18 cellular contexts compared by ENCODE assay signal in genomic region chr3:53074761-53075742, GRCh38. TPM values are rescaled to one million over a fixed set of nuclear protein-coding genes. Genes with fewer than 3 reads are reported as not detected.
DNase-seq lines count a peak whose midpoint lies in the region; ATAC-seq and TF ChIP-seq lines count a peak whose summit lies in the region.
"Had no signal": no experiment of that assay in that cellular context is flagged by ENCODE, and none has a peak within 500 bp of the region (broad histone marks: within the 10 kb centered on the region; RNA-seq: fewer than 3 reads in every experiment).

No MANE protein-coding gene starts in this region.

- H3K27me3 ChIP-seq in left ventricle myocardium inferior (ENCODE audit: low read depth) = no peaks in the 10 kb centered on the region
- H3K27me3 ChIP-seq in aorta (ENCODE audit: control insufficient read depth in 1 of 2, insufficient read depth in 2 of 2, low read length in 1 of 2) = no peaks in the 10 kb centered on the region
- H3K27me3 ChIP-seq: gastroesophageal sphincter had no signal

- peaks cover 8% of the 10 kb centered on the region for H3K4me1 Mint-ChIP-seq in activated T-helper 17 cell treated with anti-CD3 and anti-CD28 coated beads, Interleukin-2, amount 50 U/mL, for 72 hours
- H3K4me1 Mint-ChIP-seq in naive B cell = peaks cover 17 to 20% (median 19%) of the 10 kb centered on the region in 3 donors

- H3K27ac Mint-ChIP-seq in activated T-helper 17 cell treated with anti-CD3 and anti-CD28 coated beads, Interleukin-2, amount 50 U/mL, for 72 hours = peak overlapping the region; percentile 34
- peak overlapping the region in 4 of 6 donors; percentile 42 to 72 (median 54) for H3K27ac Mint-ChIP-seq in naive B cell

- ATAC-seq in Right ventricle myocardium superior (ENCODE audit: poor library complexity) = no peak
- no peak for ATAC-seq in activated T-helper 17 cell treated with anti-CD3 and anti-CD28 coated beads, Interleukin-2, amount 50 U/mL, for 72 hours (replicated peaks)
- no peak for ATAC-seq in naive B cell (ENCODE audit: low read depth in 2 of 2)
- ATAC-seq in aorta (ENCODE audit: low FRiP score) = no peak
- ATAC-seq in GM18520 (IDR thresholded peaks at IDR 0.05; ENCODE audit: unreplicated experiment) = no peak
- ATAC-seq: gastroesophageal sphincter, left colon had no signal

- H3K27ac ChIP-seq in left ventricle myocardium inferior (replicated peaks) (no peak overlapping the region), aorta (ENCODE audit: low read depth in 1 of 2, low read length in 2 of 2) (no peak overlapping the region)

- no peaks in the 10 kb centered on the region for H3K27me3 Mint-ChIP-seq in activated T-helper 17 cell treated with anti-CD3 and anti-CD28 coated beads, Interleukin-2, amount 50 U/mL, for 72 hours
- no peaks in the 10 kb centered on the region for H3K27me3 Mint-ChIP-seq in naive B cell

- DNase-seq in Right ventricle myocardium superior (peak; percentile 34), left ventricle myocardium inferior (no peak), naive B cell (no peak), aorta (peak; percentile 34 to 57), NCI-H774 (lab: John Stamatoyannopoulos, UW) (no peak), COR-L47 (lab: John Stamatoyannopoulos, UW) (no peak)
- DNase-seq: amniotic stem cell; central memory CD4-positive, alpha-beta T cell; HCEC 1CT; left colon; NCI-H2107; NCI-H526 treated with DMSO at 0.1 percent for 48 hours; OCI-M1; SIG-M5; stimulated activated CD4-positive, alpha-beta T cell treated with anti-CD3 and anti-CD28 coated beads, Interleukin-15, amount 100 ng/mL, for 24 hours had no signal

- H3K9me3 ChIP-seq in left ventricle myocardium inferior (replicated peaks) = no peaks in the 10 kb centered on the region
- H3K9me3 ChIP-seq in aorta (ENCODE audit: control insufficient read depth, low read length) = no peaks in the 10 kb centered on the region
- H3K9me3 ChIP-seq: gastroesophageal sphincter had no signal

- H3K9me3 Mint-ChIP-seq in activated T-helper 17 cell treated with anti-CD3 and anti-CD28 coated beads, Interleukin-2, amount 50 U/mL, for 72 hours = no peaks in the 10 kb centered on the region
- H3K9me3 Mint-ChIP-seq in naive B cell = no peaks in the 10 kb centered on the region

- 73 to 75% methylated on average over 9 of the region's 9 CpGs for WGBS in aorta, 2 donors

- intact Hi-C loops in Right ventricle myocardium superior (cut with DNase I) (loop anchor here (10.0 kb wide), 2 partner anchors 140 to 320 kb away; no protein-coding TSS in a partner anchor), left ventricle myocardium inferior (cut with micrococcal nuclease) (no loop called here), aorta (cut with DNase I) (loop anchor here (5.0 to 10.0 kb wide), 3 partner anchors 140 to 333 kb away; no protein-coding TSS in a partner anchor)

- peak overlapping the region; percentile 37 for H3K4me3 Mint-ChIP-seq in activated T-helper 17 cell treated with anti-CD3 and anti-CD28 coated beads, Interleukin-2, amount 50 U/mL, for 72 hours
- peak overlapping the region in 6 of 8 donors; percentile 4 to 87 (median 14) for H3K4me3 Mint-ChIP-seq in naive B cell

- no peak for TF ChIP-seq CTCF in left ventricle myocardium inferior (IDR thresholded peaks at IDR 0.05; ENCODE audit: borderline replicate concordance)

- H3K4me1 ChIP-seq in left ventricle myocardium inferior = peaks cover 18% of the 10 kb centered on the region
- no peaks in the 10 kb centered on the region for H3K4me1 ChIP-seq in aorta (ENCODE audit: control insufficient read depth in 1 of 2, insufficient read depth in 2 of 2, low read length in 2 of 2)

- H3K36me3 ChIP-seq in left ventricle myocardium inferior = no peaks in the 10 kb centered on the region
- H3K36me3 ChIP-seq in aorta (ENCODE audit: control insufficient read depth in 1 of 2, insufficient read depth in 2 of 2, low read length in 1 of 2) = no peaks in the 10 kb centered on the region

- H3K4me3 ChIP-seq in left ventricle myocardium inferior (no peak overlapping the region), aorta (ENCODE audit: low read length in 2 of 2) (no peak overlapping the region)
- H3K4me3 ChIP-seq: gastroesophageal sphincter had no signal

- H3K36me3 Mint-ChIP-seq in activated T-helper 17 cell treated with anti-CD3 and anti-CD28 coated beads, Interleukin-2, amount 50 U/mL, for 72 hours (ENCODE audit: low read depth) = no peaks in the 10 kb centered on the region
- H3K36me3 Mint-ChIP-seq in naive B cell = no peaks in the 10 kb centered on the region

RNA-seq across cellular contexts. Expression of gene SFMBT1, which starts 29.2 kb away (rescaled TPM):
- total RNA-seq in Right ventricle myocardium superior (15.7 TPM), left ventricle myocardium inferior (15.9 TPM), aorta (10 to 100 TPM in 1 of 2 donors, 1 to 10 TPM in 1; 8.8 to 12.6 TPM)
- 10 to 100 TPM; 26.1 to 29.9 TPM for total RNA-seq in activated T-helper 17 cell treated with anti-CD3 and anti-CD28 coated beads, Interleukin-2, amount 50 U/mL, for 72 hours
- polyA plus RNA-seq in naive B cell (ENCODE audit: low read depth in 6 of 6) (10 to 100 TPM in 5 of 6 donors, 1 to 10 TPM in 1; 2.2 to 22.5 (median 19.6) TPM), aorta (1 to 10 TPM in 1 of 2 donors, under 1 TPM in 1; 0.75 to 2.0 TPM)

RNA-seq across cellular contexts. Expression of gene RFT1, which starts 55.2 kb away (rescaled TPM):
- total RNA-seq in Right ventricle myocardium superior (9.8 TPM), left ventricle myocardium inferior (9.4 TPM), aorta (10 to 100 TPM; 11.9 to 16.6 TPM)
- total RNA-seq in activated T-helper 17 cell treated with anti-CD3 and anti-CD28 coated beads, Interleukin-2, amount 50 U/mL, for 72 hours = 10 to 100 TPM; 24.6 to 42.0 TPM
- polyA plus RNA-seq in naive B cell (ENCODE audit: low read depth in 6 of 6) (10 to 100 TPM; 16.9 to 26.7 (median 22.5) TPM), aorta (1 to 10 TPM; 5.0 to 5.8 TPM)

Comparison
In these comparisons a context has a peak if more than half of its experiments do, and no peak if none do; other contexts are left out.
1. DNase-seq: peak in Right ventricle myocardium superior (single experiment) and aorta (2 of 2); none in left ventricle myocardium inferior (single experiment), naive B cell (single experiment), NCI-H774 (single experiment) and COR-L47 (single experiment).